In genomic region chr6:89023591-89024441, GRCh38 we compare ENCODE assay signal across 14 cellular contexts. TPM values are rescaled to one million over a fixed set of nuclear protein-coding genes. Genes with fewer than 3 reads are reported as not detected.
DNase-seq lines count a peak whose midpoint lies in the region; ATAC-seq and TF ChIP-seq lines count a peak whose summit lies in the region.
"Had no signal": no experiment of that assay in that cellular context is flagged by ENCODE, and none has a peak within 500 bp of the region (broad histone marks: within the 10 kb centered on the region; RNA-seq: fewer than 3 reads in every experiment).

No MANE protein-coding gene starts in this region.

- peak overlapping the region in 1 of 5 experiments; percentile 1 for H3K4me3 Mint-ChIP-seq in brain
- H3K4me3 Mint-ChIP-seq in natural killer cell treated with Interleukin-12 subunit alpha and Interleukin-12 subunit beta and Interleukin-15 and Interleukin-18, amount 100 ng/mL, for 72 hours: no peak overlapping the region
- no peak overlapping the region for H3K4me3 Mint-ChIP-seq in activated T-cell treated with anti-CD3 and anti-CD28 coated beads, Interleukin-2, amount 50 U/mL, for 72 hours
- H3K4me3 Mint-ChIP-seq in T-cell: no peak overlapping the region
- H3K4me3 Mint-ChIP-seq: endodermal cell; stimulated activated effector memory CD8-positive, alpha-beta T cell treated with anti-CD3 and anti-CD28 coated beads, Interleukin-12 subunit alpha, Interleukin-12 subunit beta, amount 100 ng/mL, for 72 hours had no signal

- peaks cover 15% of the 10 kb centered on the region; the same call in 1 of the 2 replicates for H3F3A ChIP-seq in GM23248 (ENCODE audit: insufficient read depth)

- intact Hi-C loops in left cardiac atrium (cut with DNase I): loop anchor here in 1 of 2 donors (5.0 kb wide), 1 partner anchor 58 kb away; the partner anchor contains the start of gene PNRC1

- TF ChIP-seq CTCF in brain (conservative IDR thresholded peaks at IDR 0.05) (no peak), retinal pigment epithelial cell (conservative IDR thresholded peaks at IDR 0.05; ENCODE audit: low read depth, low read length) (no peak)

- H3K4me2 ChIP-seq in GM23248 (ENCODE audit: unreplicated experiment): no peak overlapping the region
- H3K4me2 ChIP-seq: BLaER1 had no signal

- no peak overlapping the region for H3K9ac ChIP-seq in GM23248
- H3K9ac ChIP-seq: BLaER1 had no signal

- DNase-seq in GM23248 (peak; percentile 27), left cardiac atrium (peak; percentile 69), retinal pigment epithelial cell (ENCODE audit: low read depth) (peak; percentile 28), NCI-H2081 (lab: John Stamatoyannopoulos, UW) (no peak), T-cell (no peak)
- DNase-seq in natural killer cell treated with Interleukin-12 subunit alpha and Interleukin-12 subunit beta and Interleukin-15 and Interleukin-18, amount 100 ng/mL, for 72 hours (ENCODE audit: low spot score): no peak
- no peak for DNase-seq in activated T-cell treated with anti-CD3 and anti-CD28 coated beads, Interleukin-2, amount 50 U/mL, for 72 hours
- DNase-seq: activated CD4-positive, alpha-beta T cell treated with anti-CD3 and anti-CD28 coated beads for 48 hours; activated naive CD4-positive, alpha-beta T cell treated with Interleukin-2 at 50 U/mL for 16 hours; endodermal cell; SHP77 had no signal

- H3K27me3 Mint-ChIP-seq in brain (peaks cover 4% of the 10 kb centered on the region), T-cell (peaks cover 0 to 3% of the 10 kb centered on the region in 2 donors)
- H3K27me3 Mint-ChIP-seq in natural killer cell treated with Interleukin-12 subunit alpha and Interleukin-12 subunit beta and Interleukin-15 and Interleukin-18, amount 100 ng/mL, for 72 hours: peaks cover 0 to 3% of the 10 kb centered on the region in 2 donors
- H3K27me3 Mint-ChIP-seq in activated T-cell treated with anti-CD3 and anti-CD28 coated beads, Interleukin-2, amount 50 U/mL, for 72 hours (ENCODE audit: low read depth): no peaks in the 10 kb centered on the region

- H3K4me3 ChIP-seq in GM23248 (no peak overlapping the region), retinal pigment epithelial cell (ENCODE audit: low read length) (no peak overlapping the region)
- H3K4me3 ChIP-seq: BLaER1 had no signal

- no peaks in the 10 kb centered on the region for H3K9me2 ChIP-seq in GM23248 (ENCODE audit: insufficient read depth)

- ATAC-seq in left cardiac atrium: peak; percentile 76 to 81
- no peak for ATAC-seq in natural killer cell treated with Interleukin-12 subunit alpha and Interleukin-12 subunit beta and Interleukin-15 and Interleukin-18, amount 100 ng/mL, for 72 hours
- no peak for ATAC-seq in activated T-cell treated with anti-CD3 and anti-CD28 coated beads, Interleukin-2, amount 50 U/mL, for 72 hours (replicated peaks in 1 of 2)
- no peak for ATAC-seq in T-cell (replicated peaks in 1 of 4)
- ATAC-seq: stimulated activated effector memory CD8-positive, alpha-beta T cell treated with anti-CD3 and anti-CD28 coated beads, Interleukin-12 subunit alpha, Interleukin-12 subunit beta, amount 100 ng/mL, for 72 hours had no signal

- peaks cover 9% of the 10 kb centered on the region; the same call in 1 of the 2 replicates for H3K4me1 ChIP-seq in GM23248 (ENCODE audit: insufficient read depth)
- H3K4me1 ChIP-seq: BLaER1 had no signal

- in situ Hi-C loops in GM23248 (cut with MboI): no loop called here

- H3K4me1 Mint-ChIP-seq in brain (peaks cover 26% of the 10 kb centered on the region), T-cell (no peaks in the 10 kb centered on the region)
- no peaks in the 10 kb centered on the region for H3K4me1 Mint-ChIP-seq in natural killer cell treated with Interleukin-12 subunit alpha and Interleukin-12 subunit beta and Interleukin-15 and Interleukin-18, amount 100 ng/mL, for 72 hours (ENCODE audit: low read depth in 2 of 2)
- H3K4me1 Mint-ChIP-seq in activated T-cell treated with anti-CD3 and anti-CD28 coated beads, Interleukin-2, amount 50 U/mL, for 72 hours (ENCODE audit: low read depth): no peaks in the 10 kb centered on the region
- H3K4me1 Mint-ChIP-seq: stimulated activated effector memory CD8-positive, alpha-beta T cell treated with anti-CD3 and anti-CD28 coated beads, Interleukin-12 subunit alpha, Interleukin-12 subunit beta, amount 100 ng/mL, for 72 hours had no signal

- CTCF ChIA-PET in T-cell (lab: Charles Lee): no interaction called here

- H3K36me3 ChIP-seq in GM23248 (ENCODE audit: low read depth): no peaks in the 10 kb centered on the region
- H3K36me3 ChIP-seq: BLaER1 had no signal

- WGBS in GM23248 (ENCODE audit: low coverage in 1 of 2, low lambda C conversion rate in 2 of 2, missing lambda C conversion rate in 2 of 2), 2 experiments: 48 to 53% methylated on average over 4 of the region's 4 CpGs

- H3K27me3 ChIP-seq in GM23248 (replicated peaks; ENCODE audit: insufficient read depth): peaks cover under 1% of the 10 kb centered on the region; the same call in 1 of the 2 replicates
- H3K27me3 ChIP-seq: BLaER1 had no signal

- H3K9me3 Mint-ChIP-seq in brain: peaks cover 0 to 2% (median 0%) of the 10 kb centered on the region in 5 experiments
- H3K9me3 Mint-ChIP-seq in natural killer cell treated with Interleukin-12 subunit alpha and Interleukin-12 subunit beta and Interleukin-15 and Interleukin-18, amount 100 ng/mL, for 72 hours: no peaks in the 10 kb centered on the region
- H3K9me3 Mint-ChIP-seq in activated T-cell treated with anti-CD3 and anti-CD28 coated beads, Interleukin-2, amount 50 U/mL, for 72 hours: no peaks in the 10 kb centered on the region
- no peaks in the 10 kb centered on the region for H3K9me3 Mint-ChIP-seq in T-cell
- H3K9me3 Mint-ChIP-seq: endodermal cell; stimulated activated effector memory CD8-positive, alpha-beta T cell treated with anti-CD3 and anti-CD28 coated beads, Interleukin-12 subunit alpha, Interleukin-12 subunit beta, amount 100 ng/mL, for 72 hours had no signal

- POLR2A ChIA-PET in T-cell (lab: Charles Lee): no interaction called here

- H4K20me1 ChIP-seq in GM23248 (ENCODE audit: insufficient read depth): no peaks in the 10 kb centered on the region
- H4K20me1 ChIP-seq: BLaER1 had no signal

- H3K79me2 ChIP-seq in GM23248 (ENCODE audit: insufficient read depth): no peaks in the 10 kb centered on the region

- H3K27ac ChIP-seq in GM23248: no peak overlapping the region
- H3K27ac ChIP-seq: BLaER1 had no signal

- H3K27ac Mint-ChIP-seq in brain: peak overlapping the region in 4 of 5 experiments; percentile 22 to 80 (median 35)
- no peak overlapping the region for H3K27ac Mint-ChIP-seq in natural killer cell treated with Interleukin-12 subunit alpha and Interleukin-12 subunit beta and Interleukin-15 and Interleukin-18, amount 100 ng/mL, for 72 hours
- no peak overlapping the region for H3K27ac Mint-ChIP-seq in activated T-cell treated with anti-CD3 and anti-CD28 coated beads, Interleukin-2, amount 50 U/mL, for 72 hours
- H3K27ac Mint-ChIP-seq in T-cell: no peak overlapping the region
- H3K27ac Mint-ChIP-seq: endodermal cell; stimulated activated effector memory CD8-positive, alpha-beta T cell treated with anti-CD3 and anti-CD28 coated beads, Interleukin-12 subunit alpha, Interleukin-12 subunit beta, amount 100 ng/mL, for 72 hours had no signal

- H2AFZ ChIP-seq in GM23248: no peak overlapping the region

- H3K36me3 Mint-ChIP-seq in brain (no peaks in the 10 kb centered on the region), T-cell (no peaks in the 10 kb centered on the region)
- no peaks in the 10 kb centered on the region for H3K36me3 Mint-ChIP-seq in natural killer cell treated with Interleukin-12 subunit alpha and Interleukin-12 subunit beta and Interleukin-15 and Interleukin-18, amount 100 ng/mL, for 72 hours
- no peaks in the 10 kb centered on the region for H3K36me3 Mint-ChIP-seq in activated T-cell treated with anti-CD3 and anti-CD28 coated beads, Interleukin-2, amount 50 U/mL, for 72 hours (ENCODE audit: insufficient read depth in 2 of 2)
- H3K36me3 Mint-ChIP-seq: stimulated activated effector memory CD8-positive, alpha-beta T cell treated with anti-CD3 and anti-CD28 coated beads, Interleukin-12 subunit alpha, Interleukin-12 subunit beta, amount 100 ng/mL, for 72 hours had no signal

- no peaks in the 10 kb centered on the region for H3K9me3 ChIP-seq in GM23248 (ENCODE audit: low read depth)
- H3K9me3 ChIP-seq: BLaER1 had no signal

RNA-seq across cellular contexts. Expression of gene PNRC1, which starts 56.7 kb away (rescaled TPM):
- total RNA-seq in GM23248 (2014; rRNA removed; shearing (Covaris generic)): 51.3 and 57.9 TPM in 2 replicates
- 102 and 103 TPM in 2 replicates for polyA plus RNA-seq in GM23248 (2016; fragmentation: Nextera tagmentation; extraction: Ambion mirVana)
- 100 TPM for polyA plus RNA-seq in brain (ENCODE audit: insufficient read depth, low read depth, low replicate concordance)
- 100 to 1,000 TPM; 177 to 202 TPM for total RNA-seq in left cardiac atrium
- 100 to 1,000 TPM in 1 of 2 donors, 10 to 100 TPM in 1; 38.2 to 102 TPM for total RNA-seq in natural killer cell treated with Interleukin-12 subunit alpha and Interleukin-12 subunit beta and Interleukin-15 and Interleukin-18, amount 100 ng/mL, for 72 hours
- total RNA-seq in activated T-cell treated with anti-CD3 and anti-CD28 coated beads, Interleukin-2, amount 50 U/mL, for 72 hours: 100 to 1,000 TPM; 119 to 137 TPM
- total RNA-seq in T-cell: 100 to 1,000 TPM; 421 to 792 (median 481) TPM

Comparison
In these comparisons a context has a peak if more than half of its experiments do, and no peak if none do; other contexts are left out.
1. DNase-seq: peak in GM23248 (single experiment), left cardiac atrium (single experiment) and retinal pigment epithelial cell (single experiment); none in natural killer cell treated with Interleukin-12 subunit alpha and Interleukin-12 subunit beta and Interleukin-15 and Interleukin-18, amount 100 ng/mL, for 72 hours (single experiment), NCI-H2081 (0 of 2), activated T-cell treated with anti-CD3 and anti-CD28 coated beads, Interleukin-2, amount 50 U/mL, for 72 hours (0 of 2) and T-cell (0 of 34).
2. H3K27ac Mint-ChIP-seq: peak in brain (4 of 5); none in natural killer cell treated with Interleukin-12 subunit alpha and Interleukin-12 subunit beta and Interleukin-15 and Interleukin-18, amount 100 ng/mL, for 72 hours (0 of 2), activated T-cell treated with anti-CD3 and anti-CD28 coated beads, Interleukin-2, amount 50 U/mL, for 72 hours (single experiment) and T-cell (0 of 2).
3. ATAC-seq: peak in left cardiac atrium (2 of 2); none in natural killer cell treated with Interleukin-12 subunit alpha and Interleukin-12 subunit beta and Interleukin-15 and Interleukin-18, amount 100 ng/mL, for 72 hours (0 of 2), activated T-cell treated with anti-CD3 and anti-CD28 coated beads, Interleukin-2, amount 50 U/mL, for 72 hours (0 of 2) and T-cell (0 of 4).